Comparison of ENCODE assay signal across 31 cellular contexts in genomic region chr1:82899017-82899416, GRCh38.
"Had no signal": no experiment of that assay in that cellular context is flagged by ENCODE, and none has a peak within 500 bp of the region (broad histone marks: within the 10 kb centered on the region; RNA-seq: fewer than 3 reads in every experiment).

No MANE protein-coding gene starts in this region.

- H3K9me3 ChIP-seq: ascending aorta, breast epithelium, colonic mucosa, esophagus muscularis mucosa, gastrocnemius medialis, heart right ventricle had no signal

- DNase-seq: activated CD4-positive, alpha-beta memory T cell treated with anti-CD3 and anti-CD28 coated beads, Interleukin-2, amount 10 ng/mL, durations not matched to agents 7 days and 5 days; activated CD4-positive, alpha-beta T cell treated with anti-CD3 and anti-CD28 coated beads for 1 hour; activated CD4-positive, alpha-beta T cell treated with anti-CD3 and anti-CD28 coated beads for 4 hours; activated CD4-positive, alpha-beta T cell treated with anti-CD3 and anti-CD28 coated beads, Interleukin-2, amount 10 ng/mL, durations not matched to agents 7 days and 5 days; activated CD4-positive, alpha-beta T cell treated with anti-CD3 and anti-CD28 coated beads, Interleukin-2, amount 50 U/mL, for 4 hours; activated CD8-positive, alpha-beta memory T cell treated with anti-CD3 and anti-CD28 coated beads, Interleukin-2, amount 50 U/mL, for 48 hours; activated gamma-delta T cell; activated naive CD4-positive, alpha-beta T cell; activated naive CD4-positive, alpha-beta T cell treated with anti-CD3 and anti-CD28 coated beads, Interleukin-2, amount 10 ng/mL, durations not matched to agents 7 days and 5 days; activated naive CD8-positive, alpha-beta T cell treated with anti-CD3 and anti-CD28 coated beads, Interleukin-2, amount 10 ng/mL, durations not matched to agents 7 days and 5 days; activated T-cell treated with anti-CD3 and anti-CD28 coated beads for 4 hours; activated T-cell treated with anti-CD3 and anti-CD28 coated beads, Interleukin-2, amount 50 U/mL, for 24 hours; activated T-cell treated with anti-CD3 and anti-CD28 coated beads, Interleukin-2, amount 50 U/mL, for 72 hours; central memory CD4-positive, alpha-beta T cell; cerebellar nuclear complex; colonic mucosa; effector CD8-positive, alpha-beta T cell; foreskin keratinocyte; gastrocnemius medialis; heart right ventricle; T-helper 2 cell had no signal

- FAIRE-seq: endometrium, endothelial cell of umbilical vein had no signal

- H3K4me1 ChIP-seq: ascending aorta, breast epithelium, colonic mucosa, esophagus muscularis mucosa, foreskin keratinocyte, gastrocnemius medialis, heart right ventricle had no signal

- H3K36me3 Mint-ChIP-seq: activated naive CD4-positive, alpha-beta T cell treated with anti-CD3 and anti-CD28 coated beads, Interleukin-2, amount 10 ng/mL, durations not matched to agents 7 days and 5 days; activated naive CD4-positive, alpha-beta T cell treated with anti-CD3 and anti-CD28 coated beads, Interleukin-2, amount 50 U/mL, for 72 hours; activated naive CD8-positive, alpha-beta T cell treated with anti-CD3 and anti-CD28 coated beads, Interleukin-2, amount 10 ng/mL, durations not matched to agents 7 days and 5 days; brain; WTC11 had no signal

- H3K4me3 ChIP-seq: ascending aorta, breast epithelium, cardiac muscle cell, colonic mucosa, esophagus muscularis mucosa, gastrocnemius medialis, heart right ventricle had no signal

- ATAC-seq: activated naive CD4-positive, alpha-beta T cell treated with anti-CD3 and anti-CD28 coated beads, Interleukin-2, amount 50 U/mL, for 72 hours; activated T-cell treated with anti-CD3 and anti-CD28 coated beads, Interleukin-2, amount 50 U/mL, for 72 hours; foreskin keratinocyte; gastrocnemius medialis; heart right ventricle; WTC11 had no signal

- H3K27me3 Mint-ChIP-seq: activated CD4-positive, alpha-beta memory T cell treated with anti-CD3 and anti-CD28 coated beads, Interleukin-2, amount 10 ng/mL, durations not matched to agents 7 days and 5 days; activated CD4-positive, alpha-beta T cell treated with anti-CD3 and anti-CD28 coated beads, Interleukin-2, amount 10 ng/mL, durations not matched to agents 7 days and 5 days; activated naive CD4-positive, alpha-beta T cell treated with anti-CD3 and anti-CD28 coated beads, Interleukin-2, amount 10 ng/mL, durations not matched to agents 7 days and 5 days; activated naive CD8-positive, alpha-beta T cell treated with anti-CD3 and anti-CD28 coated beads, Interleukin-2, amount 10 ng/mL, durations not matched to agents 7 days and 5 days; activated T-cell treated with anti-CD3 and anti-CD28 coated beads, Interleukin-2, amount 50 U/mL, for 24 hours had no signal

- H3K27ac Mint-ChIP-seq: activated CD4-positive, alpha-beta memory T cell treated with anti-CD3 and anti-CD28 coated beads, Interleukin-2, amount 10 ng/mL, durations not matched to agents 7 days and 5 days; activated CD4-positive, alpha-beta T cell treated with anti-CD3 and anti-CD28 coated beads, Interleukin-2, amount 10 ng/mL, durations not matched to agents 7 days and 5 days; activated naive CD4-positive, alpha-beta T cell treated with anti-CD3 and anti-CD28 coated beads, Interleukin-2, amount 10 ng/mL, durations not matched to agents 7 days and 5 days; activated naive CD4-positive, alpha-beta T cell treated with anti-CD3 and anti-CD28 coated beads, Interleukin-2, amount 50 U/mL, for 72 hours; activated naive CD8-positive, alpha-beta T cell treated with anti-CD3 and anti-CD28 coated beads, Interleukin-2, amount 10 ng/mL, durations not matched to agents 7 days and 5 days; activated T-cell treated with anti-CD3 and anti-CD28 coated beads, Interleukin-2, amount 50 U/mL, for 24 hours; activated T-cell treated with anti-CD3 and anti-CD28 coated beads, Interleukin-2, amount 50 U/mL, for 72 hours; brain; WTC11 had no signal

- H3K27me3 ChIP-seq: ascending aorta, breast epithelium, cardiac muscle cell, colonic mucosa, esophagus muscularis mucosa, foreskin keratinocyte, gastrocnemius medialis, heart right ventricle had no signal

- H3K4me3 Mint-ChIP-seq: activated CD4-positive, alpha-beta memory T cell treated with anti-CD3 and anti-CD28 coated beads, Interleukin-2, amount 10 ng/mL, durations not matched to agents 7 days and 5 days; activated CD4-positive, alpha-beta T cell treated with anti-CD3 and anti-CD28 coated beads, Interleukin-2, amount 10 ng/mL, durations not matched to agents 7 days and 5 days; activated naive CD4-positive, alpha-beta T cell treated with anti-CD3 and anti-CD28 coated beads, Interleukin-2, amount 10 ng/mL, durations not matched to agents 7 days and 5 days; activated naive CD8-positive, alpha-beta T cell treated with anti-CD3 and anti-CD28 coated beads, Interleukin-2, amount 10 ng/mL, durations not matched to agents 7 days and 5 days; activated T-cell treated with anti-CD3 and anti-CD28 coated beads, Interleukin-2, amount 50 U/mL, for 24 hours; activated T-cell treated with anti-CD3 and anti-CD28 coated beads, Interleukin-2, amount 50 U/mL, for 72 hours; brain; WTC11 had no signal

- H3K4me1 Mint-ChIP-seq: activated CD4-positive, alpha-beta memory T cell treated with anti-CD3 and anti-CD28 coated beads, Interleukin-2, amount 10 ng/mL, durations not matched to agents 7 days and 5 days; activated CD4-positive, alpha-beta T cell treated with anti-CD3 and anti-CD28 coated beads, Interleukin-2, amount 10 ng/mL, durations not matched to agents 7 days and 5 days; activated naive CD4-positive, alpha-beta T cell treated with anti-CD3 and anti-CD28 coated beads, Interleukin-2, amount 10 ng/mL, durations not matched to agents 7 days and 5 days; activated naive CD8-positive, alpha-beta T cell treated with anti-CD3 and anti-CD28 coated beads, Interleukin-2, amount 10 ng/mL, durations not matched to agents 7 days and 5 days had no signal

- H3K36me3 ChIP-seq: ascending aorta, breast epithelium, cardiac muscle cell, colonic mucosa, esophagus muscularis mucosa, gastrocnemius medialis, heart right ventricle had no signal

- H3K9me3 Mint-ChIP-seq: activated CD4-positive, alpha-beta memory T cell treated with anti-CD3 and anti-CD28 coated beads, Interleukin-2, amount 10 ng/mL, durations not matched to agents 7 days and 5 days; activated CD4-positive, alpha-beta T cell treated with anti-CD3 and anti-CD28 coated beads, Interleukin-2, amount 10 ng/mL, durations not matched to agents 7 days and 5 days; activated naive CD4-positive, alpha-beta T cell treated with anti-CD3 and anti-CD28 coated beads, Interleukin-2, amount 10 ng/mL, durations not matched to agents 7 days and 5 days; activated naive CD4-positive, alpha-beta T cell treated with anti-CD3 and anti-CD28 coated beads, Interleukin-2, amount 50 U/mL, for 72 hours; activated naive CD8-positive, alpha-beta T cell treated with anti-CD3 and anti-CD28 coated beads, Interleukin-2, amount 10 ng/mL, durations not matched to agents 7 days and 5 days; activated T-cell treated with anti-CD3 and anti-CD28 coated beads, Interleukin-2, amount 50 U/mL, for 24 hours; activated T-cell treated with anti-CD3 and anti-CD28 coated beads, Interleukin-2, amount 50 U/mL, for 72 hours; WTC11 had no signal

- H3K27ac ChIP-seq: ascending aorta, breast epithelium, cardiac muscle cell, colonic mucosa, esophagus muscularis mucosa, foreskin keratinocyte, gastrocnemius medialis, heart right ventricle, VCaP had no signal
